Comparison of ENCODE assay signal across 3 cellular contexts in genomic region chr12:89674326-89674942, GRCh38.
A peak's percentile ranks its signal among the peaks of the same experiment; 100 is the strongest.
TF ChIP-seq lines count a peak whose summit lies in the region.

No MANE protein-coding gene starts in this region.

TF ChIP-seq in SK-N-SH, 30 proteins besides CTCF, POLR2A, EP300 and RAD21:
- 0 out of 2 replicates have a peak, but pooled peaks have one; percentile 8 for TF ChIP-seq NFIC (IDR thresholded peaks at IDR 0.05; ENCODE audit: borderline replicate concordance)
- TF ChIP-seq SMC3 (IDR thresholded peaks at IDR 0.05; ENCODE audit: low read depth, low read length) = no peak
- no peak for TF ChIP-seq TCF12 (IDR thresholded peaks at IDR 0.05)

TF ChIP-seq in SK-N-SH treated with all-trans-retinoic acid at 6 μM for 48 hours, 23 proteins besides CTCF, POLR2A, EP300 and RAD21:
- no peak for TF ChIP-seq ISL1 (CRISPR knock-in tag; IDR thresholded peaks at IDR 0.05)
- TF ChIP-seq BACH2 (CRISPR knock-in tag; IDR thresholded peaks at IDR 0.05; ENCODE audit: borderline replicate concordance) = no peak

TF ChIP-seq in GM12878, 131 proteins besides CTCF, POLR2A, EP300 and RAD21:
- no peak for TF ChIP-seq SIX5 (IDR thresholded peaks at IDR 0.05; ENCODE audit: low read depth, low read length, severe bottlenecking)
- TF ChIP-seq SMAD1 (IDR thresholded peaks at IDR 0.05; ENCODE audit: low read depth, partially characterized antibody) = peak; percentile 45
- TF ChIP-seq TCF3 (IDR thresholded peaks at IDR 0.05; ENCODE audit: borderline replicate concordance, insufficient read depth, low read depth, low read length) = no peak
